Comparison of ENCODE assay signal across 11 cellular contexts in the genomic region with DNA sequence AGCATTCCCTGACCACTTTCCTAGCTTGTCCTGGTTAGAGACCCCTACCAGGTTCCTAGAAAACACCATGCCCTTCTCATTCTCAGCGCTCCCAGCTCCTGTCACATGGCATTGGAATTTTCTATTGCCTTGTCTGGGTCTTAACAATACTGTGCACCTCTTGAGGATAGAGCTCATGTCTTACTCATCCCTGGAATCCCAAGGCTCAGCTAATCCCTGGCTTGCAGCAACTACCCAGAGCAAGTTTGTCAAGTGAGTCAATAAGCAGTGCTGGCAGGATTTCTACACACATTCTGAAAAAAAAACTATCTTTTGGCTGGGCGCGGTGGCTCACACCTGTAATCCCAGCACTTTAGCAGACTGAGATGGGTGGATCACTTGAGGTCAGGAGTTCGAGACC. TPM values are rescaled to one million over a fixed set of nuclear protein-coding genes. Genes with fewer than 3 reads are reported as not detected.
DNase-seq lines count a peak whose midpoint lies in the region; ATAC-seq, FAIRE-seq and TF ChIP-seq lines count a peak whose summit lies in the region.
"Had no signal": no experiment of that assay in that cellular context is flagged by ENCODE, and none has a peak within 500 bp of the region (broad histone marks: within the 10 kb centered on the region; RNA-seq: fewer than 3 reads in every experiment).

No MANE protein-coding gene starts in this region.

- no peaks in the 10 kb centered on the region for H4K20me1 ChIP-seq in astrocyte (ENCODE audit: insufficient read depth, low read length)

- peak overlapping the region; percentile 68 for H3K9ac ChIP-seq in astrocyte (ENCODE audit: low read length)

- peak overlapping the region; percentile 90 for H3K27ac ChIP-seq in astrocyte (ENCODE audit: low read depth, low read length)
- H3K27ac ChIP-seq: skin epidermis had no signal

- DNase-seq in AG08395 (ENCODE audit: low spot score): peak; percentile 95
- DNase-seq in HK-2 (ENCODE audit: unreplicated experiment): peak; percentile 68
- DNase-seq in astrocyte (ENCODE audit: low read depth): peak; percentile 99
- DNase-seq in kidney glomerular epithelial cell (lab: John Stamatoyannopoulos, UW): peak; percentile 77
- no peak for DNase-seq in NCI-H748 treated with DMSO at 0.1 percent for 48 hours (lab: John Stamatoyannopoulos, UW)
- no peak for DNase-seq in COR-L47 (lab: John Stamatoyannopoulos, UW)
- DNase-seq in stimulated activated CD4-positive, alpha-beta T cell treated with anti-CD3 and anti-CD28 coated beads, Interleukin-4, amount 100 ng/mL, for 4 hours: no peak
- DNase-seq: DMS153 had no signal

- H3K27ac Mint-ChIP-seq in astrocyte (ENCODE audit: unreplicated experiment): peak overlapping the region; percentile 95

- H2AFZ ChIP-seq in astrocyte (ENCODE audit: low read depth, low read length): no peak overlapping the region

- no peaks in the 10 kb centered on the region for H3K36me3 ChIP-seq in astrocyte (ENCODE audit: insufficient read depth, low read length)

- TF ChIP-seq CTCF in astrocyte (IDR thresholded peaks at IDR 0.05; ENCODE audit: insufficient read depth, low read depth, low read length): no peak

- no peak for ATAC-seq in HG02885 (IDR thresholded peaks at IDR 0.05; ENCODE audit: poor library complexity, unreplicated experiment)

- peaks cover 11% of the 10 kb centered on the region for H3K27me3 Mint-ChIP-seq in astrocyte (ENCODE audit: low read depth, unreplicated experiment)

- peaks cover 22% of the 10 kb centered on the region for H3K4me1 Mint-ChIP-seq in astrocyte (ENCODE audit: low read depth, unreplicated experiment)

- H3K9me3 ChIP-seq in astrocyte (ENCODE audit: insufficient read depth, low read depth, low read length): no peaks in the 10 kb centered on the region

- H3K79me2 ChIP-seq in astrocyte (ENCODE audit: insufficient read depth, low read length): no peaks in the 10 kb centered on the region

- H3K4me1 ChIP-seq in astrocyte (ENCODE audit: insufficient read depth, low read length): peaks cover 12% of the 10 kb centered on the region

- no peaks in the 10 kb centered on the region for H3K36me3 Mint-ChIP-seq in astrocyte (ENCODE audit: low read depth, unreplicated experiment)

- no peaks in the 10 kb centered on the region for H3K9me3 Mint-ChIP-seq in astrocyte (ENCODE audit: unreplicated experiment)
- H3K9me3 Mint-ChIP-seq: immature natural killer cell had no signal

- H3K4me2 ChIP-seq in astrocyte (ENCODE audit: low read length): peak overlapping the region; percentile 71

- no peak overlapping the region for H3K4me3 ChIP-seq in astrocyte (ENCODE audit: insufficient read depth, low read depth, low read length)
- H3K4me3 ChIP-seq: skin epidermis had no signal

- peak overlapping the region; percentile 9 for H3K4me3 Mint-ChIP-seq in astrocyte (ENCODE audit: unreplicated experiment)

- H3K27me3 ChIP-seq in astrocyte (ENCODE audit: insufficient read depth, low read length): no peaks in the 10 kb centered on the region

- peak; percentile 98 for FAIRE-seq in astrocyte (lab: Jason Lieb, UNC)

RNA-seq across cellular contexts. Expression of a gene that starts 11.7 kb away (rescaled TPM):
- 118 and 127 TPM in 2 replicates for total RNA-seq in astrocyte

RNA-seq across cellular contexts. Expression of a gene that starts 17.0 kb away (rescaled TPM):
- total RNA-seq in astrocyte: 6.8 and 8.5 TPM in 2 replicates

RNA-seq across cellular contexts. Expression of a gene that starts 24.8 kb away (rescaled TPM):
- total RNA-seq in astrocyte: 16.7 and 16.9 TPM in 2 replicates

Comparison
In these comparisons a context has a peak if more than half of its experiments do, and no peak if none do; other contexts are left out.
1. DNase-seq: peak in AG08395 (single experiment), HK-2 (single experiment), astrocyte (single experiment) and kidney glomerular epithelial cell (single experiment); none in NCI-H748 treated with DMSO at 0.1 percent for 48 hours (single experiment), COR-L47 (single experiment) and stimulated activated CD4-positive, alpha-beta T cell treated with anti-CD3 and anti-CD28 coated beads, Interleukin-4, amount 100 ng/mL, for 4 hours (0 of 2).